ENCODE assay signal across 1 cellular context in the genomic region with DNA sequence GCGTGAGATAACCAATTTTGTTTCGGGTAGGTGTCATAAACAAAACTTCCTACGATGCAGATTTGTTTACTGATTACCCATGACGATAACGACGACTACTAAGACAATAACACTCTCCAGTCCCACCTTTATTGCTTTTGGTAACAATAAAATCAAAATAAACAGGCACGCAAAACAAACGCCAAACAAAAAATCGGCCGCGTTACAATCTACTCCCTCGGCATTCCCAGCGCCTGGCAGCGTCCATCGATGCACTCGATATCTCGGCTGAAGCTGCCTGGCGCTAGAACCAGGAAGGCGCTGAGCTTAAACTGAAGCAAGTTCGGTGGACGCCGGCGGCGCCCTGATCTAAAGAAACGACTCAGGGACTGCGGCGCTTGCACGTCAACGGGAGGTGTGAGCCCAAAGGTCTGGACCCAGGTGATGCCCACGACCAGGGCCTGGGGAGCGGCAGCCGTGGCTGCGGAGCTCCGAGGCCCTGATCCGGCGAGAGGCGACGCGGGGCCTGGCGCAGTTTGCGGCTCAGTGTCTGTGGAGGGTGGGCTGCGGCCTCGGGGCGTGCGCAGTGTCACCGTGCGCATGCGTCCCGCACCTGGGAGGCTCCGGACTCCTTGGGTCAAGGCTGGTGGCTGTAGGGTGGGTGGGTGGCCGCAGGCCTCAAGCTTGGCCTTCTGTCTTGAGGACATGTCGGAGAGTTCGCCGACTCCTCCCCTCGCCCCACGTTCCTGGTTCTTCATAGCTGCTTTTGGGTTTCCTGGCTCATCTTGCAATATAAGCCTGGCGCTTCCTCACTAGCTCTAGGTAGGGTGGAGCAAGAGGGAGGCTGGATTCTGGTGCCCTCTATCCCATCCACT.
A peak's percentile ranks its signal among the peaks of the same experiment; 100 is the strongest.
TF ChIP-seq lines count a peak whose summit lies in the region.

A gene with protein sequence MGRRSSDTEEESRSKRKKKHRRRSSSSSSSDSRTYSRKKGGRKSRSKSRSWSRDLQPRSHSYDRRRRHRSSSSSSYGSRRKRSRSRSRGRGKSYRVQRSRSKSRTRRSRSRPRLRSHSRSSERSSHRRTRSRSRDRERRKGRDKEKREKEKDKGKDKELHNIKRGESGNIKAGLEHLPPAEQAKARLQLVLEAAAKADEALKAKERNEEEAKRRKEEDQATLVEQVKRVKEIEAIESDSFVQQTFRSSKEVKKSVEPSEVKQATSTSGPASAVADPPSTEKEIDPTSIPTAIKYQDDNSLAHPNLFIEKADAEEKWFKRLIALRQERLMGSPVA (plus strand): TSS at position 286 of the 854 bp plus-strand sequence. CDS start 12,016 bp downstream, outside the sequence.

TF ChIP-seq in HepG2, 621 proteins besides CTCF, POLR2A, EP300 and RAD21 (continued from another document and continues in another):
- TF ChIP-seq, protein P1, sequence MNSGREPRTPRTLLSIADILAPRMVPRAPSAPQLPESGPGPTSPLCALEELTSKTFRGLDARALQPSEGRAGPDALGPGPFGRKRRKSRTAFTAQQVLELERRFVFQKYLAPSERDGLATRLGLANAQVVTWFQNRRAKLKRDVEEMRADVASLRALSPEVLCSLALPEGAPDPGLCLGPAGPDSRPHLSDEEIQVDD (CRISPR knock-in tag; IDR thresholded peaks at IDR 0.05; ENCODE audit: borderline replicate concordance): 0 out of 2 replicates have a peak, but pooled peaks have one; percentile 25
- TF ChIP-seq ATM (IDR thresholded peaks at IDR 0.05; ENCODE audit: borderline replicate concordance) (no peak), CREM (IDR thresholded peaks at IDR 0.05) (peak; percentile 50; the same call in 1 of the 2 replicates), CREM (CRISPR knock-in tag; IDR thresholded peaks at IDR 0.05) (no peak), NKX3-1 (CRISPR knock-in tag; IDR thresholded peaks at IDR 0.05) (peak; percentile 42; the same call in 1 of the 2 replicates), POLR2AphosphoS5 (IDR thresholded peaks at IDR 0.05; ENCODE audit: low read depth, low read length) (peak; percentile 83), SKI (IDR thresholded peaks at IDR 0.05; ENCODE audit: partially characterized antibody) (peak; percentile 19), MXD4 (CRISPR knock-in tag; IDR thresholded peaks at IDR 0.05) (peak; percentile 92), ZBTB38 (CRISPR knock-in tag; IDR thresholded peaks at IDR 0.05) (peak; percentile 36; the same call in 1 of the 2 replicates), SMYD3 (CRISPR knock-in tag; IDR thresholded peaks at IDR 0.05) (no peak; the same call in 1 of the 2 replicates), MYC (CRISPR knock-in tag; IDR thresholded peaks at IDR 0.05; ENCODE audit: borderline replicate concordance) (peak; percentile 85; the same call in 1 of the 2 replicates), GABPA (IDR thresholded peaks at IDR 0.05; ENCODE audit: low read depth, low read length) (no peak), GABPA (CRISPR knock-in tag; IDR thresholded peaks at IDR 0.05; ENCODE audit: low read depth) (peak; percentile 46), ZNF335 (CRISPR knock-in tag; IDR thresholded peaks at IDR 0.05) (no peak), TRIM24 (CRISPR knock-in tag; IDR thresholded peaks at IDR 0.05) (no peak), THAP11 (CRISPR knock-in tag; IDR thresholded peaks at IDR 0.05) (peak; percentile 90), MAFF (IDR thresholded peaks at IDR 0.05; ENCODE audit: low read depth, low read length) (peak; percentile 19; the same call in 1 of the 2 replicates), ZNF839 (CRISPR knock-in tag; IDR thresholded peaks at IDR 0.05; ENCODE audit: borderline replicate concordance) (peak; percentile 33; the same call in 1 of the 2 replicates), ZNF205 (CRISPR knock-in tag; IDR thresholded peaks at IDR 0.05) (peak; percentile 37; the same call in 1 of the 2 replicates), FOXA1 (IDR thresholded peaks at IDR 0.05) (no peak), FOXA1 (CRISPR knock-in tag; IDR thresholded peaks at IDR 0.05) (no peak; the same call in 1 of the 2 replicates), PRMT3 (CRISPR knock-in tag; IDR thresholded peaks at IDR 0.05; ENCODE audit: borderline replicate concordance, low read depth) (no peak), CREB1 (IDR thresholded peaks at IDR 0.05) (peak; percentile 14; the same call in 1 of the 2 replicates), CREB1 (CRISPR knock-in tag; IDR thresholded peaks at IDR 0.05) (no peak; the same call in 1 of the 2 replicates), NFIB (CRISPR knock-in tag; IDR thresholded peaks at IDR 0.05; ENCODE audit: borderline replicate concordance) (no peak), ZBTB20 (CRISPR knock-in tag; IDR thresholded peaks at IDR 0.05; ENCODE audit: borderline replicate concordance, low read depth) (no peak), ZNF883 (CRISPR knock-in tag; IDR thresholded peaks at IDR 0.05; ENCODE audit: not compliant biosample characterization) (peak; percentile 94), HNRNPH1 (optimal IDR thresholded peaks at IDR 0.05; ENCODE audit: low read depth, low read length) (peak; percentile 44), SNAPC2 (CRISPR knock-in tag; IDR thresholded peaks at IDR 0.05) (peak; percentile 36; the same call in 1 of the 2 replicates), ZNF350 (CRISPR knock-in tag; IDR thresholded peaks at IDR 0.05; ENCODE audit: borderline replicate concordance, low read depth) (peak; percentile 94; the same call in 1 of the 2 replicates), HMGA1 (CRISPR knock-in tag; conservative IDR thresholded peaks at IDR 0.05) (no peak)
- TF ChIP-seq, protein P2, sequence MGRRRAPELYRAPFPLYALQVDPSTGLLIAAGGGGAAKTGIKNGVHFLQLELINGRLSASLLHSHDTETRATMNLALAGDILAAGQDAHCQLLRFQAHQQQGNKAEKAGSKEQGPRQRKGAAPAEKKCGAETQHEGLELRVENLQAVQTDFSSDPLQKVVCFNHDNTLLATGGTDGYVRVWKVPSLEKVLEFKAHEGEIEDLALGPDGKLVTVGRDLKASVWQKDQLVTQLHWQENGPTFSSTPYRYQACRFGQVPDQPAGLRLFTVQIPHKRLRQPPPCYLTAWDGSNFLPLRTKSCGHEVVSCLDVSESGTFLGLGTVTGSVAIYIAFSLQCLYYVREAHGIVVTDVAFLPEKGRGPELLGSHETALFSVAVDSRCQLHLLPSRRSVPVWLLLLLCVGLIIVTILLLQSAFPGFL (CRISPR knock-in tag; IDR thresholded peaks at IDR 0.05): no peak
- TF ChIP-seq, protein P3, sequence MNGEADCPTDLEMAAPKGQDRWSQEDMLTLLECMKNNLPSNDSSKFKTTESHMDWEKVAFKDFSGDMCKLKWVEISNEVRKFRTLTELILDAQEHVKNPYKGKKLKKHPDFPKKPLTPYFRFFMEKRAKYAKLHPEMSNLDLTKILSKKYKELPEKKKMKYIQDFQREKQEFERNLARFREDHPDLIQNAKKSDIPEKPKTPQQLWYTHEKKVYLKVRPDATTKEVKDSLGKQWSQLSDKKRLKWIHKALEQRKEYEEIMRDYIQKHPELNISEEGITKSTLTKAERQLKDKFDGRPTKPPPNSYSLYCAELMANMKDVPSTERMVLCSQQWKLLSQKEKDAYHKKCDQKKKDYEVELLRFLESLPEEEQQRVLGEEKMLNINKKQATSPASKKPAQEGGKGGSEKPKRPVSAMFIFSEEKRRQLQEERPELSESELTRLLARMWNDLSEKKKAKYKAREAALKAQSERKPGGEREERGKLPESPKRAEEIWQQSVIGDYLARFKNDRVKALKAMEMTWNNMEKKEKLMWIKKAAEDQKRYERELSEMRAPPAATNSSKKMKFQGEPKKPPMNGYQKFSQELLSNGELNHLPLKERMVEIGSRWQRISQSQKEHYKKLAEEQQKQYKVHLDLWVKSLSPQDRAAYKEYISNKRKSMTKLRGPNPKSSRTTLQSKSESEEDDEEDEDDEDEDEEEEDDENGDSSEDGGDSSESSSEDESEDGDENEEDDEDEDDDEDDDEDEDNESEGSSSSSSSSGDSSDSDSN (CRISPR knock-in tag; IDR thresholded peaks at IDR 0.05): peak; percentile 85
- TF ChIP-seq, protein P4, sequence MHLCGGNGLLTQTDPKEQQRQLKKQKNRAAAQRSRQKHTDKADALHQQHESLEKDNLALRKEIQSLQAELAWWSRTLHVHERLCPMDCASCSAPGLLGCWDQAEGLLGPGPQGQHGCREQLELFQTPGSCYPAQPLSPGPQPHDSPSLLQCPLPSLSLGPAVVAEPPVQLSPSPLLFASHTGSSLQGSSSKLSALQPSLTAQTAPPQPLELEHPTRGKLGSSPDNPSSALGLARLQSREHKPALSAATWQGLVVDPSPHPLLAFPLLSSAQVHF (CRISPR knock-in tag; IDR thresholded peaks at IDR 0.05): no peak
- TF ChIP-seq, protein P5, sequence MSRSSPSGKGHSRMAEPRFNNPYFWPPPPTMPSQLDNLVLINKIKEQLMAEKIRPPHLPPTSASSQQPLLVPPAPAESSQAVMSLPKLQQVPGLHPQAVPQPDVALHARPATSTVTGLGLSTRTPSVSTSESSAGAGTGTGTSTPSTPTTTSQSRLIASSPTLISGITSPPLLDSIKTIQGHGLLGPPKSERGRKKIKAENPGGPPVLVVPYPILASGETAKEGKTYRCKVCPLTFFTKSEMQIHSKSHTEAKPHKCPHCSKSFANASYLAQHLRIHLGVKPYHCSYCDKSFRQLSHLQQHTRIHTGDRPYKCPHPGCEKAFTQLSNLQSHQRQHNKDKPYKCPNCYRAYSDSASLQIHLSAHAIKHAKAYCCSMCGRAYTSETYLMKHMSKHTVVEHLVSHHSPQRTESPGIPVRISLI (CRISPR knock-in tag; IDR thresholded peaks at IDR 0.05; ENCODE audit: borderline replicate concordance): peak; percentile 32; the same call in 1 of the 2 replicates
- TF ChIP-seq, protein P6, sequence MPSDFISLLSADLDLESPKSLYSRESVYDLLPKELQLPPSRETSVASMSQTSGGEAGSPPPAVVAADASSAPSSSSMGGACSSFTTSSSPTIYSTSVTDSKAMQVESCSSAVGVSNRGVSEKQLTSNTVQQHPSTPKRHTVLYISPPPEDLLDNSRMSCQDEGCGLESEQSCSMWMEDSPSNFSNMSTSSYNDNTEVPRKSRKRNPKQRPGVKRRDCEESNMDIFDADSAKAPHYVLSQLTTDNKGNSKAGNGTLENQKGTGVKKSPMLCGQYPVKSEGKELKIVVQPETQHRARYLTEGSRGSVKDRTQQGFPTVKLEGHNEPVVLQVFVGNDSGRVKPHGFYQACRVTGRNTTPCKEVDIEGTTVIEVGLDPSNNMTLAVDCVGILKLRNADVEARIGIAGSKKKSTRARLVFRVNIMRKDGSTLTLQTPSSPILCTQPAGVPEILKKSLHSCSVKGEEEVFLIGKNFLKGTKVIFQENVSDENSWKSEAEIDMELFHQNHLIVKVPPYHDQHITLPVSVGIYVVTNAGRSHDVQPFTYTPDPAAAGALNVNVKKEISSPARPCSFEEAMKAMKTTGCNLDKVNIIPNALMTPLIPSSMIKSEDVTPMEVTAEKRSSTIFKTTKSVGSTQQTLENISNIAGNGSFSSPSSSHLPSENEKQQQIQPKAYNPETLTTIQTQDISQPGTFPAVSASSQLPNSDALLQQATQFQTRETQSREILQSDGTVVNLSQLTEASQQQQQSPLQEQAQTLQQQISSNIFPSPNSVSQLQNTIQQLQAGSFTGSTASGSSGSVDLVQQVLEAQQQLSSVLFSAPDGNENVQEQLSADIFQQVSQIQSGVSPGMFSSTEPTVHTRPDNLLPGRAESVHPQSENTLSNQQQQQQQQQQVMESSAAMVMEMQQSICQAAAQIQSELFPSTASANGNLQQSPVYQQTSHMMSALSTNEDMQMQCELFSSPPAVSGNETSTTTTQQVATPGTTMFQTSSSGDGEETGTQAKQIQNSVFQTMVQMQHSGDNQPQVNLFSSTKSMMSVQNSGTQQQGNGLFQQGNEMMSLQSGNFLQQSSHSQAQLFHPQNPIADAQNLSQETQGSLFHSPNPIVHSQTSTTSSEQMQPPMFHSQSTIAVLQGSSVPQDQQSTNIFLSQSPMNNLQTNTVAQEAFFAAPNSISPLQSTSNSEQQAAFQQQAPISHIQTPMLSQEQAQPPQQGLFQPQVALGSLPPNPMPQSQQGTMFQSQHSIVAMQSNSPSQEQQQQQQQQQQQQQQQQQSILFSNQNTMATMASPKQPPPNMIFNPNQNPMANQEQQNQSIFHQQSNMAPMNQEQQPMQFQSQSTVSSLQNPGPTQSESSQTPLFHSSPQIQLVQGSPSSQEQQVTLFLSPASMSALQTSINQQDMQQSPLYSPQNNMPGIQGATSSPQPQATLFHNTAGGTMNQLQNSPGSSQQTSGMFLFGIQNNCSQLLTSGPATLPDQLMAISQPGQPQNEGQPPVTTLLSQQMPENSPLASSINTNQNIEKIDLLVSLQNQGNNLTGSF (CRISPR knock-in tag; IDR thresholded peaks at IDR 0.05): no peak
- TF ChIP-seq, protein P7, sequence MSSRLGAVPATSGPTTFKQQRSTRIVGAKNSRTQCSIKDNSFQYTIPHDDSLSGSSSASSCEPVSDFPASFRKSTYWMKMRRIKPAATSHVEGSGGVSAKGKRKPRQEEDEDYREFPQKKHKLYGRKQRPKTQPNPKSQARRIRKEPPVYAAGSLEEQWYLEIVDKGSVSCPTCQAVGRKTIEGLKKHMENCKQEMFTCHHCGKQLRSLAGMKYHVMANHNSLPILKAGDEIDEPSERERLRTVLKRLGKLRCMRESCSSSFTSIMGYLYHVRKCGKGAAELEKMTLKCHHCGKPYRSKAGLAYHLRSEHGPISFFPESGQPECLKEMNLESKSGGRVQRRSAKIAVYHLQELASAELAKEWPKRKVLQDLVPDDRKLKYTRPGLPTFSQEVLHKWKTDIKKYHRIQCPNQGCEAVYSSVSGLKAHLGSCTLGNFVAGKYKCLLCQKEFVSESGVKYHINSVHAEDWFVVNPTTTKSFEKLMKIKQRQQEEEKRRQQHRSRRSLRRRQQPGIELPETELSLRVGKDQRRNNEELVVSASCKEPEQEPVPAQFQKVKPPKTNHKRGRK (CRISPR knock-in tag; IDR thresholded peaks at IDR 0.05): no peak
- TF ChIP-seq, protein P8, sequence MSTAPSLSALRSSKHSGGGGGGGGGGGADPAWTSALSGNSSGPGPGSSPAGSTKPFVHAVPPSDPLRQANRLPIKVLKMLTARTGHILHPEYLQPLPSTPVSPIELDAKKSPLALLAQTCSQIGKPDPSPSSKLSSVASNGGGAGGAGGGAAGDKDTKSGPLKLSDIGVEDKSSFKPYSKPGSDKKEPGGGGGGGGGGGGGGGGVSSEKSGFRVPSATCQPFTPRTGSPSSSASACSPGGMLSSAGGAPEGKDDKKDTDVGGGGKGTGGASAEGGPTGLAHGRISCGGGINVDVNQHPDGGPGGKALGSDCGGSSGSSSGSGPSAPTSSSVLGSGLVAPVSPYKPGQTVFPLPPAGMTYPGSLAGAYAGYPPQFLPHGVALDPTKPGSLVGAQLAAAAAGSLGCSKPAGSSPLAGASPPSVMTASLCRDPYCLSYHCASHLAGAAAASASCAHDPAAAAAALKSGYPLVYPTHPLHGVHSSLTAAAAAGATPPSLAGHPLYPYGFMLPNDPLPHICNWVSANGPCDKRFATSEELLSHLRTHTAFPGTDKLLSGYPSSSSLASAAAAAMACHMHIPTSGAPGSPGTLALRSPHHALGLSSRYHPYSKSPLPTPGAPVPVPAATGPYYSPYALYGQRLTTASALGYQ (CRISPR knock-in tag; IDR thresholded peaks at IDR 0.05): peak; percentile 88
- TF ChIP-seq, protein P9, sequence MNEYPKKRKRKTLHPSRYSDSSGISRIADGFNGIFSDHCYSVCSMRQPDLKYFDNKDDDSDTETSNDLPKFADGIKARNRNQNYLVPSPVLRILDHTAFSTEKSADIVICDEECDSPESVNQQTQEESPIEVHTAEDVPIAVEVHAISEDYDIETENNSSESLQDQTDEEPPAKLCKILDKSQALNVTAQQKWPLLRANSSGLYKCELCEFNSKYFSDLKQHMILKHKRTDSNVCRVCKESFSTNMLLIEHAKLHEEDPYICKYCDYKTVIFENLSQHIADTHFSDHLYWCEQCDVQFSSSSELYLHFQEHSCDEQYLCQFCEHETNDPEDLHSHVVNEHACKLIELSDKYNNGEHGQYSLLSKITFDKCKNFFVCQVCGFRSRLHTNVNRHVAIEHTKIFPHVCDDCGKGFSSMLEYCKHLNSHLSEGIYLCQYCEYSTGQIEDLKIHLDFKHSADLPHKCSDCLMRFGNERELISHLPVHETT (CRISPR knock-in tag; conservative IDR thresholded peaks at IDR 0.05): peak; percentile 75
